In the genomic region with DNA sequence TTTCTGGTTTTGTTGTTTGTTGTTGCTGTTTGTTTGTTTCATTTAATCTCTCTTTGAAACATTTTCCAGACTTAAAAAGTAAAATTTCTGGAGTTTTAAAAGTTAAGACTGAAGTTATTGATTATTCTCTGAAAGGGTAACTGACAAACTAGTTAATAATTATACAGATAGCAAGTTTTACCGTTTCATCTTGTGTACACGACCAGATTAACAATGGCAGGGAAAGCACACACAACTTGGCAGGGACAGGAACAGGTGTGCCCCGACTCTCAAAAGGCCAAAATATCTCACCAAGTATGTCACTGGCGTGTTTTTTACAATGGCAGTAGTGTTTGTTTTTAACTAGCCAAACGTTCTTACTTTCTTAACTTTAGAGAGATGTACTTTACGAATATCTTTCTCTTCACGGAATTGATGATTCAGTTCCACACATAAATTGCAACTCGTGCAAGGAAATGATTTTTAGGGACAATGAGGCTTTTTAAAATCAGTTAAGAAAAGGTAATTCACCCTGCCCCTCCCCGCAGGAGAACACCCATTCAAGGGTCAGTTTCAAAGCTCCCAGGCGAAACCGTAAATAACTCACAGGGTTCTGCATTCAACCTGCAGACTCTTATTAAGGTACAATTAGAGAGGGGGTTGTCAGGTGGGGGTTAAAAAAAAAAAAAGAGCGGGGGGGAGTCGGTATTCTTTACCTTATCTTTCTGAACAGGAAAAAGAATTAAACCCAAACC, we compare ENCODE assay signal across 11 cellular contexts. TPM values are rescaled to one million over a fixed set of nuclear protein-coding genes. Genes with fewer than 3 reads are reported as not detected.
DNase-seq lines count a peak whose midpoint lies in the region; ATAC-seq, FAIRE-seq and TF ChIP-seq lines count a peak whose summit lies in the region.
"Had no signal": no experiment of that assay in that cellular context is flagged by ENCODE, and none has a peak within 500 bp of the region (broad histone marks: within the 10 kb centered on the region; RNA-seq: fewer than 3 reads in every experiment).

No MANE protein-coding gene starts in this region.

- H3K9me3 ChIP-seq in breast epithelium, result no peaks in the 10 kb centered on the region
- H3K9me3 ChIP-seq in lower lobe of right lung, result no peaks in the 10 kb centered on the region
- no peaks in the 10 kb centered on the region for H3K9me3 ChIP-seq in transverse colon

- no peak for TF ChIP-seq EP300 in transverse colon (IDR thresholded peaks at IDR 0.05; ENCODE audit: low read depth)

- H3K36me3 ChIP-seq in breast epithelium, result no peaks in the 10 kb centered on the region
- no peaks in the 10 kb centered on the region for H3K36me3 ChIP-seq in lower lobe of right lung
- no peaks in the 10 kb centered on the region for H3K36me3 ChIP-seq in transverse colon

- FAIRE-seq in GM12892 (lab: Jason Lieb, UNC), result no peak

- in situ Hi-C loops in transverse colon (cut with MboI; ENCODE audit: low pct_ligation_motif_present in 1 of 4, low pct_unique_long_range_greater_than_20kb in 1 of 4, low sequenced_read_pairs in 3 of 4), result loop anchor here in 1 of 4 donors (25.0 kb wide), 1 partner anchor 95 kb away; no protein-coding TSS in a partner anchor

- 29 to 33% methylated on average over 13 of the region's 13 CpGs for WGBS in transverse colon (ENCODE audit: low coverage in 1 of 2), 2 donors

- H3K4me3 ChIP-seq in breast epithelium, result peak overlapping the region in 2 of 3 donors; percentile 91 to 97
- H3K4me3 ChIP-seq in lower lobe of right lung, result peak overlapping the region; percentile 77
- H3K4me3 ChIP-seq in transverse colon, result peak overlapping the region in 3 of 4 donors; percentile 93 to 97 (median 95)

- no peak for ATAC-seq in lower lobe of right lung
- ATAC-seq: activated CD4-positive, CD25-positive, alpha-beta regulatory T cell treated with anti-CD3 and anti-CD28 coated beads, Interleukin-2, amount 50 U/mL, for 24 hours had no signal

- TF ChIP-seq POLR2A in breast epithelium (IDR thresholded peaks at IDR 0.05) (no peak), transverse colon (IDR thresholded peaks at IDR 0.05) (no peak), GM12892 (IDR thresholded peaks at IDR 0.05; ENCODE audit: low read depth, low read length) (no peak)

- H3K27ac ChIP-seq in breast epithelium (peak overlapping the region; percentile 64 to 99), lower lobe of right lung (peak overlapping the region; percentile 97), transverse colon (peak overlapping the region; percentile 98 to 99 (median 99))

- DNase-seq in NCI-H510A treated with DMSO at 0.1 percent for 48 hours (lab: John Stamatoyannopoulos, UW) (peak; percentile 36), NCI-H510A (lab: John Stamatoyannopoulos, UW) (no peak), breast epithelium (ENCODE audit: low spot score in 2 of 2) (peak in 1 of 2 donors; percentile 20), lower lobe of right lung (no peak), transverse colon (no peak), OCI-M2 (lab: John Stamatoyannopoulos, UW; ENCODE audit: unreplicated experiment) (no peak), GM12892 (ENCODE audit: insufficient read length) (no peak)
- DNase-seq in activated CD4-positive, CD25-positive, alpha-beta regulatory T cell (lab: John Stamatoyannopoulos, UW), result no peak
- DNase-seq: CD4-positive, CD25-positive, alpha-beta regulatory T cell; NCI-H1694 treated with DMSO at 0.1 percent for 48 hours had no signal

- TF ChIP-seq CTCF in breast epithelium (IDR thresholded peaks at IDR 0.05), result no peak
- no peak for TF ChIP-seq CTCF in lower lobe of right lung (IDR thresholded peaks at IDR 0.05)
- no peak for TF ChIP-seq CTCF in transverse colon (IDR thresholded peaks at IDR 0.05)

- no peaks in the 10 kb centered on the region for H3K27me3 ChIP-seq in breast epithelium
- H3K27me3 ChIP-seq in lower lobe of right lung (ENCODE audit: low read depth), result no peaks in the 10 kb centered on the region
- no peaks in the 10 kb centered on the region for H3K27me3 ChIP-seq in transverse colon

- H3K4me1 ChIP-seq in breast epithelium, result peaks cover 5 to 34% of the 10 kb centered on the region in 2 donors
- peaks cover 65% of the 10 kb centered on the region for H3K4me1 ChIP-seq in lower lobe of right lung
- peaks cover 27 to 69% (median 58%) of the 10 kb centered on the region in 4 donors for H3K4me1 ChIP-seq in transverse colon

- intact Hi-C loops in breast epithelium (cut with DNase I; ENCODE audit: low total_unique reads) (loop anchor here (5.0 kb wide), 1 partner anchor 95 kb away; no protein-coding TSS in a partner anchor), lower lobe of right lung (cut with DNase I) (no loop called here), transverse colon (cut with DNase I; ENCODE audit: low total_unique reads) (no loop called here)

RNA-seq across cellular contexts. Expression of a gene that starts 3.5 kb away (rescaled TPM):
- total RNA-seq in breast epithelium (10 to 100 TPM; 53.1 to 91.2 (median 65.9) TPM), lower lobe of right lung (73.0 TPM), transverse colon (100 to 1,000 TPM in 1 of 4 donors, 10 to 100 TPM in 3; 71.9 to 247 (median 98.4) TPM)
- polyA plus RNA-seq in GM12892 (2012; ENCODE audit: missing spikeins), result 2.2 TPM
